In genomic region chr6:75244063-75244575, GRCh38 we compare ENCODE assay signal across 8 cellular contexts. TPM values are rescaled to one million over a fixed set of nuclear protein-coding genes. Genes with fewer than 3 reads are reported as not detected.
A peak's percentile ranks its signal among the peaks of the same experiment; 100 is the strongest.
DNase-seq lines count a peak whose midpoint lies in the region; ATAC-seq and TF ChIP-seq lines count a peak whose summit lies in the region.

No MANE protein-coding gene starts in this region.

- WGBS in gastroesophageal sphincter (ENCODE audit: low coverage in 1 of 2), 2 donors: 6 to 14% methylated on average over 12 to 15 of the region's 15 CpGs

- no peak for TF ChIP-seq POLR2A in gastroesophageal sphincter (IDR thresholded peaks at IDR 0.05)

- no peak for TF ChIP-seq EP300 in gastroesophageal sphincter (IDR thresholded peaks at IDR 0.05)

- no peaks in the 10 kb centered on the region for H3K27me3 ChIP-seq in gastroesophageal sphincter

- peak; percentile 68 for DNase-seq in DMS53 (lab: John Stamatoyannopoulos, UW)
- DNase-seq in DMS53 treated with DMSO at 0.1 percent for 48 hours (lab: John Stamatoyannopoulos, UW; ENCODE audit: unreplicated experiment): no peak
- peak; percentile 40 for DNase-seq in UCSD-AML1 (lab: John Stamatoyannopoulos, UW; ENCODE audit: unreplicated experiment)
- DNase-seq in retinal pigment epithelial cell (ENCODE audit: low read depth): no peak
- DNase-seq in SW 1271 (lab: John Stamatoyannopoulos, UW): no peak
- no peak for DNase-seq in cerebellar cortex (ENCODE audit: low spot score)

- H3K36me3 ChIP-seq in gastroesophageal sphincter: peaks cover 0 to 20% of the 10 kb centered on the region in 2 donors

- no peaks in the 10 kb centered on the region for H3K9me3 ChIP-seq in gastroesophageal sphincter

- peak; percentile 11 for ATAC-seq in HG02938 (IDR thresholded peaks at IDR 0.05; ENCODE audit: unreplicated experiment)
- ATAC-seq in gastroesophageal sphincter: peak; percentile 24

- peak overlapping the region; percentile 86 to 96 (median 90) for H3K27ac ChIP-seq in gastroesophageal sphincter

- TF ChIP-seq CTCF in gastroesophageal sphincter (IDR thresholded peaks at IDR 0.05) (no peak), retinal pigment epithelial cell (conservative IDR thresholded peaks at IDR 0.05; ENCODE audit: low read depth, low read length) (no peak)

- peaks cover 0 to 37% (median 10%) of the 10 kb centered on the region in 3 donors for H3K4me1 ChIP-seq in gastroesophageal sphincter

- H3K4me3 ChIP-seq in gastroesophageal sphincter (peak overlapping the region; percentile 78 to 80), retinal pigment epithelial cell (ENCODE audit: low read length) (peak overlapping the region; percentile 91)

RNA-seq across cellular contexts. Expression of gene COX7A2, which starts 0.5 kb away (rescaled TPM):
- total RNA-seq in gastroesophageal sphincter: 100 to 1,000 TPM; 148 to 764 (median 376) TPM

RNA-seq across cellular contexts. Expression of gene COL12A1, which starts 38.3 kb away (rescaled TPM):
- 100 to 1,000 TPM; 101 to 560 (median 237) TPM for total RNA-seq in gastroesophageal sphincter

RNA-seq across cellular contexts. Expression of gene TMEM30A, which starts 40.5 kb away (rescaled TPM):
- 100 to 1,000 TPM in 2 of 4 donors, 10 to 100 TPM in 2; 90.2 to 125 (median 97.5) TPM for total RNA-seq in gastroesophageal sphincter

Comparison
In these comparisons a context has a peak if more than half of its experiments do, and no peak if none do; other contexts are left out.
1. DNase-seq: peak in DMS53 (single experiment) and UCSD-AML1 (single experiment); none in DMS53 treated with DMSO at 0.1 percent for 48 hours (single experiment), retinal pigment epithelial cell (single experiment), SW 1271 (0 of 2) and cerebellar cortex (single experiment).